In the genomic region with DNA sequence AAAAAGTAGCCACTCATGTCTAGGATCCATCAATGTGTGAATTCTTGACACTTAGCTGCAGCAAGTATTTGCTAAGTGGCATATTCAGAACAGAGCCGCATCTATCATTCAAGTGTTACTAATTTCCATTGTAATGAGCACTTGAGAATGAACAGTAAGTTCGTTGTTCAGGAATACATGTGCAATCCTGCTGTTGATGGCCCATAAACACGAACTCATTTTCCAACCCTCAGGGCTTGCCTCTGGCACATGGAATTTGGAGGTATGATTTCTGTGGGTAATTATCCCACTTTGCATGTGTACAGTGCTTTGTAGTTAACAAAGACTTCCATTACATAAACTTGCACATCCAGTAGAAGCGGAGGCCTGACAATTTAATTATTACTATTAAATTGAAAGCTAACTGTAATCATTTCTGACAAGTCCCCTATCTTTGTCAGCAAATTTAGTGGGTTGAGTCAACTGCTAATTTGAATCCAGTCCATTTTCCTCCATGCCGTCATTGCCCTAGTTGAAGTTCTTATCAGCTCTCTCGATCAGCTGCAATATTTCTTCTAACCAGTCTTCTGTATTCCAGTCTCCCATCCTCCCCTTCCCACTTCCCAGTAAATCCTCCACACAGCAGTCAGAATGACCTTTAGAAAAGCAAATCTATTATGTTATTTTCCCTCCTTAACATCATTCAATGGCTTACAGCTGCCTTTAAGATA, we compare ENCODE assay signal across 25 cellular contexts.
DNase-seq lines count a peak whose midpoint lies in the region; ATAC-seq and TF ChIP-seq lines count a peak whose summit lies in the region.
"Had no signal": no experiment of that assay in that cellular context is flagged by ENCODE, and none has a peak within 500 bp of the region (broad histone marks: within the 10 kb centered on the region; RNA-seq: fewer than 3 reads in every experiment).

No MANE protein-coding gene starts in this region.

- H3K27ac ChIP-seq in Peyer's patch = no peak overlapping the region
- H3K27ac ChIP-seq: hepatocyte, KMS-11, left ventricle myocardium inferior, SJCRH30, suprapubic skin, VCaP had no signal

- peaks cover 11% of the 10 kb centered on the region for H3K4me1 Mint-ChIP-seq in nephron
- H3K4me1 Mint-ChIP-seq: activated T-helper 17 cell treated with anti-CD3 and anti-CD28 coated beads, Interleukin-2, amount 50 U/mL, for 72 hours; CD4-positive, CD25-positive, alpha-beta regulatory T cell; stimulated activated effector memory CD8-positive, alpha-beta T cell treated with anti-CD3 and anti-CD28 coated beads, Interleukin-12 subunit alpha, Interleukin-12 subunit beta, amount 100 ng/mL, for 72 hours had no signal

- no peaks in the 10 kb centered on the region for H3K27me3 Mint-ChIP-seq in nephron (ENCODE audit: low read depth)
- H3K27me3 Mint-ChIP-seq: activated T-helper 17 cell treated with anti-CD3 and anti-CD28 coated beads, Interleukin-2, amount 50 U/mL, for 72 hours; CD4-positive, CD25-positive, alpha-beta regulatory T cell; natural killer cell treated with Interleukin-12 subunit alpha and Interleukin-12 subunit beta and Interleukin-15 and Interleukin-18, amount 100 ng/mL, for 72 hours; progenitor cell of endocrine pancreas had no signal

- H3K9me3 Mint-ChIP-seq in nephron = peaks cover 11% of the 10 kb centered on the region
- H3K9me3 Mint-ChIP-seq: activated T-helper 17 cell treated with anti-CD3 and anti-CD28 coated beads, Interleukin-2, amount 50 U/mL, for 72 hours had no signal

- H3K9me3 ChIP-seq in Peyer's patch = no peaks in the 10 kb centered on the region
- H3K9me3 ChIP-seq: left ventricle myocardium inferior, SJCRH30, suprapubic skin had no signal

- peaks cover 6% of the 10 kb centered on the region for H3K36me3 Mint-ChIP-seq in nephron (ENCODE audit: low read depth)
- H3K36me3 Mint-ChIP-seq: activated naive CD8-positive, alpha-beta T cell; CD4-positive, CD25-positive, alpha-beta regulatory T cell; natural killer cell treated with Interleukin-12 subunit alpha and Interleukin-12 subunit beta and Interleukin-15 and Interleukin-18, amount 100 ng/mL, for 72 hours; stimulated activated effector memory CD8-positive, alpha-beta T cell treated with anti-CD3 and anti-CD28 coated beads, Interleukin-12 subunit alpha, Interleukin-12 subunit beta, amount 100 ng/mL, for 72 hours had no signal

- no peak for TF ChIP-seq CTCF in nephron (IDR thresholded peaks at IDR 0.05; ENCODE audit: unreplicated experiment in 3 of 3)
- no peak for TF ChIP-seq CTCF in Peyer's patch (IDR thresholded peaks at IDR 0.05)

- H3K4me1 ChIP-seq in Peyer's patch = no peaks in the 10 kb centered on the region
- H3K4me1 ChIP-seq: left ventricle myocardium inferior, SJCRH30, suprapubic skin had no signal

- H3K4me3 Mint-ChIP-seq in nephron = peak overlapping the region in 1 of 3 experiments; percentile 24
- H3K4me3 Mint-ChIP-seq: activated naive CD8-positive, alpha-beta T cell; activated T-helper 17 cell treated with anti-CD3 and anti-CD28 coated beads, Interleukin-2, amount 50 U/mL, for 72 hours; CD4-positive, CD25-positive, alpha-beta regulatory T cell; natural killer cell treated with Interleukin-12 subunit alpha and Interleukin-12 subunit beta and Interleukin-15 and Interleukin-18, amount 100 ng/mL, for 72 hours; stimulated activated effector memory CD8-positive, alpha-beta T cell treated with anti-CD3 and anti-CD28 coated beads, Interleukin-12 subunit alpha, Interleukin-12 subunit beta, amount 100 ng/mL, for 72 hours had no signal

- H3K36me3 ChIP-seq in Peyer's patch = no peaks in the 10 kb centered on the region
- H3K36me3 ChIP-seq: left ventricle myocardium inferior, SJCRH30, suprapubic skin had no signal

- H3K27ac Mint-ChIP-seq in nephron = peak overlapping the region; percentile 6 to 71 (median 40)
- H3K27ac Mint-ChIP-seq: activated naive CD8-positive, alpha-beta T cell; activated T-helper 17 cell treated with anti-CD3 and anti-CD28 coated beads, Interleukin-2, amount 50 U/mL, for 72 hours; CD4-positive, CD25-positive, alpha-beta regulatory T cell; natural killer cell treated with Interleukin-12 subunit alpha and Interleukin-12 subunit beta and Interleukin-15 and Interleukin-18, amount 100 ng/mL, for 72 hours; progenitor cell of endocrine pancreas; stimulated activated effector memory CD8-positive, alpha-beta T cell treated with anti-CD3 and anti-CD28 coated beads, Interleukin-12 subunit alpha, Interleukin-12 subunit beta, amount 100 ng/mL, for 72 hours had no signal

- TF ChIP-seq POLR2A in Peyer's patch (IDR thresholded peaks at IDR 0.05) = no peak

- H3K4me3 ChIP-seq in Peyer's patch = no peak overlapping the region
- H3K4me3 ChIP-seq: hepatocyte, left ventricle myocardium inferior, SJCRH30, suprapubic skin had no signal

- DNase-seq in COLO829 (ENCODE audit: low spot score) (peak; percentile 40), NCI-H1105 (lab: John Stamatoyannopoulos, UW) (peak; percentile 88), NCI-H748 treated with DMSO at 0.1 percent for 48 hours (lab: John Stamatoyannopoulos, UW) (peak; percentile 53), occipital lobe (lab: John Stamatoyannopoulos, UW) (no peak), Peyer's patch (no peak), UCSD-AML1 (lab: John Stamatoyannopoulos, UW; ENCODE audit: unreplicated experiment) (no peak)
- DNase-seq: CD4-positive, CD25-positive, alpha-beta regulatory T cell; foreskin fibroblast; left ventricle myocardium inferior; midbrain; MV-4-11; NCI-H2171; NCI-H774 had no signal

- no peaks in the 10 kb centered on the region for H3K27me3 ChIP-seq in Peyer's patch
- H3K27me3 ChIP-seq: hepatocyte, SJCRH30, suprapubic skin had no signal

- no peak for ATAC-seq in GM21529 (IDR thresholded peaks at IDR 0.05; ENCODE audit: unreplicated experiment)
- ATAC-seq: activated T-helper 17 cell treated with anti-CD3 and anti-CD28 coated beads, Interleukin-2, amount 50 U/mL, for 72 hours; natural killer cell treated with Interleukin-12 subunit alpha and Interleukin-12 subunit beta and Interleukin-15 and Interleukin-18, amount 100 ng/mL, for 72 hours; stimulated activated effector memory CD8-positive, alpha-beta T cell treated with anti-CD3 and anti-CD28 coated beads, Interleukin-12 subunit alpha, Interleukin-12 subunit beta, amount 100 ng/mL, for 72 hours had no signal

Comparison
In these comparisons a context has a peak if more than half of its experiments do, and no peak if none do; other contexts are left out.
1. DNase-seq: peak in COLO829 (single experiment), NCI-H1105 (single experiment) and NCI-H748 treated with DMSO at 0.1 percent for 48 hours (single experiment); none in occipital lobe (single experiment), Peyer's patch (0 of 3) and UCSD-AML1 (single experiment).